In genomic region chr19:1230585-1231489, GRCh38 we compare ENCODE assay signal across 14 cellular contexts. TPM values are rescaled to one million over a fixed set of nuclear protein-coding genes. Genes with fewer than 3 reads are reported as not detected.
"Had no signal": no experiment of that assay in that cellular context is flagged by ENCODE, and none has a peak within 500 bp of the region (broad histone marks: within the 10 kb centered on the region; RNA-seq: fewer than 3 reads in every experiment).

No MANE protein-coding gene starts in this region.

- H3K4me3 Mint-ChIP-seq: activated CD4-positive, alpha-beta memory T cell treated with anti-CD3 and anti-CD28 coated beads, Interleukin-2, amount 10 ng/mL, durations not matched to agents 7 days and 5 days; activated naive CD4-positive, alpha-beta T cell treated with anti-CD3 and anti-CD28 coated beads for 36 hours; memory B cell had no signal

- H3K27me3 ChIP-seq: gastroesophageal sphincter, tibial nerve had no signal

- H3K27ac Mint-ChIP-seq: activated CD4-positive, alpha-beta memory T cell treated with anti-CD3 and anti-CD28 coated beads, Interleukin-2, amount 10 ng/mL, durations not matched to agents 7 days and 5 days; activated naive CD4-positive, alpha-beta T cell treated with anti-CD3 and anti-CD28 coated beads for 36 hours had no signal

- H3K9me3 Mint-ChIP-seq: activated CD4-positive, alpha-beta memory T cell treated with anti-CD3 and anti-CD28 coated beads, Interleukin-2, amount 10 ng/mL, durations not matched to agents 7 days and 5 days; activated naive CD4-positive, alpha-beta T cell treated with anti-CD3 and anti-CD28 coated beads for 36 hours; memory B cell; neural crest cell had no signal

- H3K27ac ChIP-seq: coronary artery, left ventricle myocardium inferior had no signal

- H3K9ac ChIP-seq: parathyroid adenoma had no signal

- H3K4me3 ChIP-seq: coronary artery, gastroesophageal sphincter, left ventricle myocardium inferior, tibial nerve had no signal

- H3K79me2 ChIP-seq: parathyroid adenoma had no signal

- ATAC-seq: activated CD4-positive, CD25-positive, alpha-beta regulatory T cell treated with anti-CD3 and anti-CD28 coated beads, Interleukin-2, amount 50 U/mL, for 24 hours; gastroesophageal sphincter had no signal

- H3K4me1 Mint-ChIP-seq: activated CD4-positive, alpha-beta memory T cell treated with anti-CD3 and anti-CD28 coated beads, Interleukin-2, amount 10 ng/mL, durations not matched to agents 7 days and 5 days; memory B cell had no signal

- H3K27me3 Mint-ChIP-seq: memory B cell had no signal

- DNase-seq: activated CD4-positive, alpha-beta memory T cell treated with anti-CD3 and anti-CD28 coated beads, Interleukin-2, amount 10 ng/mL, durations not matched to agents 7 days and 5 days; activated CD8-positive, alpha-beta memory T cell treated with anti-CD3 and anti-CD28 coated beads, Interleukin-2, amount 50 U/mL, for 48 hours; activated naive CD4-positive, alpha-beta T cell treated with anti-CD3 and anti-CD28 coated beads for 36 hours; central memory CD4-positive, alpha-beta T cell; effector CD4-positive, alpha-beta T cell; left ventricle myocardium inferior had no signal

- H3K9me3 ChIP-seq: gastroesophageal sphincter, left ventricle myocardium inferior, tibial nerve had no signal

- H2AFZ ChIP-seq: parathyroid adenoma had no signal

RNA-seq across cellular contexts. Expression of gene CBARP, which starts 7.0 kb away (rescaled TPM):
- total RNA-seq: skeletal muscle tissue had no signal
